1 cellular context compared by ENCODE assay signal in the genomic region with DNA sequence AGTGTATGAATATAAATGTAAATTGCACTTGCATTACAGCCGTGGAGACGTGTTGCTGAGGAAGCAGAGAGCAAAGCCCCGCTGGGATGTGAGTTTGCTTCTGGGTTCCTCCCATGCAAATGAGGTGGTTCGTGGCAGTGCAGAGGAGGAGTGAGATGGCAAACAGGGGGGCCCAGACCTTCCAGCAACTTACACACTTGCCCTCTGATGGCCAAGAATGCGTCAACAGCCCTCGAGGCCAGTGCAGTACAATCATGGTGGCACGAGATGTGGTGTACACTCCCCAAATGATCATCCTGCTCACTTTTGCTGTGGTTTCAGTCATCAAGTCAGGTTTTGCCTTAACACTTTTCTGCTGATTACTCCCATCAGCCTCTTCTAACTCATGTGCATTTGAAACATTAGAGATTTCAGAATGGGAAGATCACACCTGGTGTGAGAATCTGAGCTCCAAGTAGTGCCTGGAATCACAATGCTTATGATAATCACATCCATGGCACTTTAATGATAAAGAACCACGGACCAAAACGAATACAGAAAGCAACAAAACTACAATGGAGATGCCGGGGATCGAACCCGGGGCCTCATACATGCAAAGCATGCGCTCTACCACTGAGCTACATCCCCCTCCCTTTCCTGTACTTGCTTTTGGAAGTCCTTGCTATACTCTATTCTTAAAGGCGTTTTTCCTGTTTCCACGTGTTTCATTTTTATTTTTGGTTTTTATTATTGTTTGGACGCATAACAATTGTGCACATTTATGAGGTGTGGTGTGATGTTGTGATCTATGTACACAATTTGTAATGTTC.
TF ChIP-seq lines count a peak whose summit lies in the region.

No MANE protein-coding gene starts in this region.

TF ChIP-seq in K562, 482 proteins besides CTCF, POLR2A, EP300 and RAD21 (continued from another document):
- peak; percentile 99 for TF ChIP-seq POLR3A (IDR thresholded peaks at IDR 0.05; ENCODE audit: borderline replicate concordance, extremely low read depth, insufficient read depth, insufficient read length)
- TF ChIP-seq ERF (CRISPR knock-in tag; IDR thresholded peaks at IDR 0.05), result no peak
- TF ChIP-seq, protein P1, sequence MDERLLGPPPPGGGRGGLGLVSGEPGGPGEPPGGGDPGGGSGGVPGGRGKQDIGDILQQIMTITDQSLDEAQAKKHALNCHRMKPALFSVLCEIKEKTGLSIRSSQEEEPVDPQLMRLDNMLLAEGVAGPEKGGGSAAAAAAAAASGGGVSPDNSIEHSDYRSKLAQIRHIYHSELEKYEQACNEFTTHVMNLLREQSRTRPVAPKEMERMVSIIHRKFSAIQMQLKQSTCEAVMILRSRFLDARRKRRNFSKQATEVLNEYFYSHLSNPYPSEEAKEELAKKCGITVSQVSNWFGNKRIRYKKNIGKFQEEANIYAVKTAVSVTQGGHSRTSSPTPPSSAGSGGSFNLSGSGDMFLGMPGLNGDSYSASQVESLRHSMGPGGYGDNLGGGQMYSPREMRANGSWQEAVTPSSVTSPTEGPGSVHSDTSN (CRISPR knock-in tag; IDR thresholded peaks at IDR 0.05; ENCODE audit: low read depth), result no peak
- TF ChIP-seq, protein P1 (tag; conservative IDR thresholded peaks at IDR 0.05; ENCODE audit: low read depth), result no peak
- TF ChIP-seq SMAD2 (IDR thresholded peaks at IDR 0.05; ENCODE audit: low read depth, low read length), result no peak
- TF ChIP-seq TEAD4 (IDR thresholded peaks at IDR 0.05; ENCODE audit: low read length), result peak; percentile 75; the same call in 1 of the 2 replicates
- TF ChIP-seq TEAD4 (CRISPR knock-in tag; IDR thresholded peaks at IDR 0.05; ENCODE audit: borderline replicate concordance), result no peak
- no peak for TF ChIP-seq ZNF395 (CRISPR knock-in tag; IDR thresholded peaks at IDR 0.05)
- TF ChIP-seq NKRF (IDR thresholded peaks at IDR 0.05; ENCODE audit: borderline replicate concordance), result no peak; the same call in 1 of the 2 replicates
- no peak for TF ChIP-seq HOXB6 (CRISPR knock-in tag; IDR thresholded peaks at IDR 0.05; ENCODE audit: borderline replicate concordance)
- TF ChIP-seq ADNP (tag; IDR thresholded peaks at IDR 0.05), result no peak
- peak; percentile 10 for TF ChIP-seq ZFP36 (IDR thresholded peaks at IDR 0.05; ENCODE audit: low read depth, low read length, partially characterized antibody)
